2 cellular contexts compared by ENCODE assay signal in the genomic region with DNA sequence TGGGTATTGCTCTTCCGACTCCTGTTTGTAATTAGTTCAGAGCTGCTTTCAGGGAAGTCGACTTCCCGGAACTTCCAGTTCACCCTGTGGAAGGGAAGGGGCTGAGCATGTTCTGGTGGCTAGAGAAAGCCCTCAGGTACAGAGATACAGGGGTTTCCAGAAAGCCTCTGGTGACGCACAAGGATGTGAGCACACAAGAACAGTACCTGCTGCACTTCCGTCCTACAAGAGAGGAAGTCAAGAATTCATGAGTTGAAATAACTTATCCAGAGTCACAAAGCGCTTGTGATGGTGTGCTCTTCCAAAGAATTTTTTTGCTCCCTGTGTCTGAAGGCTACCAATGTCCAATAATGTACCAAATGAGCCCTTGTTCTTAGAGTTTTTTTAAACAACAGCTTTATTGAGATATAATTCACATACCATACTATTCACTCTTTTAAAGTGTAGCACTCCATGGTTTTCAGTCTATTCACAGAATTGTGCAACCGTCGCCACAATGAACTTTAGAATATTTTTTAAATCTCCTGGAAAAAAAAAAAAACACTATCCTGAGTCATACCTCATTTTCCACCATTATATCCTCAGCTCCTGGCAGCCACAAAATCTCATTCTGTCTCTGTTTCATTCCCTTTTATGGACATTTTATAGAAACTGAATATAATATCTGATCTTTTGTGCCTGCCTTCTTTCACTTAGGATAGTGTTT.
TF ChIP-seq lines count a peak whose summit lies in the region.

No MANE protein-coding gene starts in this region.

TF ChIP-seq in SK-N-SH, 30 proteins besides CTCF, POLR2A, EP300 and RAD21 (continued from another document):
- TF ChIP-seq, protein P1, sequence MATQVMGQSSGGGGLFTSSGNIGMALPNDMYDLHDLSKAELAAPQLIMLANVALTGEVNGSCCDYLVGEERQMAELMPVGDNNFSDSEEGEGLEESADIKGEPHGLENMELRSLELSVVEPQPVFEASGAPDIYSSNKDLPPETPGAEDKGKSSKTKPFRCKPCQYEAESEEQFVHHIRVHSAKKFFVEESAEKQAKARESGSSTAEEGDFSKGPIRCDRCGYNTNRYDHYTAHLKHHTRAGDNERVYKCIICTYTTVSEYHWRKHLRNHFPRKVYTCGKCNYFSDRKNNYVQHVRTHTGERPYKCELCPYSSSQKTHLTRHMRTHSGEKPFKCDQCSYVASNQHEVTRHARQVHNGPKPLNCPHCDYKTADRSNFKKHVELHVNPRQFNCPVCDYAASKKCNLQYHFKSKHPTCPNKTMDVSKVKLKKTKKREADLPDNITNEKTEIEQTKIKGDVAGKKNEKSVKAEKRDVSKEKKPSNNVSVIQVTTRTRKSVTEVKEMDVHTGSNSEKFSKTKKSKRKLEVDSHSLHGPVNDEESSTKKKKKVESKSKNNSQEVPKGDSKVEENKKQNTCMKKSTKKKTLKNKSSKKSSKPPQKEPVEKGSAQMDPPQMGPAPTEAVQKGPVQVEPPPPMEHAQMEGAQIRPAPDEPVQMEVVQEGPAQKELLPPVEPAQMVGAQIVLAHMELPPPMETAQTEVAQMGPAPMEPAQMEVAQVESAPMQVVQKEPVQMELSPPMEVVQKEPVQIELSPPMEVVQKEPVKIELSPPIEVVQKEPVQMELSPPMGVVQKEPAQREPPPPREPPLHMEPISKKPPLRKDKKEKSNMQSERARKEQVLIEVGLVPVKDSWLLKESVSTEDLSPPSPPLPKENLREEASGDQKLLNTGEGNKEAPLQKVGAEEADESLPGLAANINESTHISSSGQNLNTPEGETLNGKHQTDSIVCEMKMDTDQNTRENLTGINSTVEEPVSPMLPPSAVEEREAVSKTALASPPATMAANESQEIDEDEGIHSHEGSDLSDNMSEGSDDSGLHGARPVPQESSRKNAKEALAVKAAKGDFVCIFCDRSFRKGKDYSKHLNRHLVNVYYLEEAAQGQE (IDR thresholded peaks at IDR 0.05; ENCODE audit: low read depth, low read length): no peak
- no peak for TF ChIP-seq RXRA (IDR thresholded peaks at IDR 0.05; ENCODE audit: borderline replicate concordance, low read depth)
- TF ChIP-seq NRF1 (IDR thresholded peaks at IDR 0.05; ENCODE audit: low read depth, low read length): no peak
- TF ChIP-seq, protein P2, sequence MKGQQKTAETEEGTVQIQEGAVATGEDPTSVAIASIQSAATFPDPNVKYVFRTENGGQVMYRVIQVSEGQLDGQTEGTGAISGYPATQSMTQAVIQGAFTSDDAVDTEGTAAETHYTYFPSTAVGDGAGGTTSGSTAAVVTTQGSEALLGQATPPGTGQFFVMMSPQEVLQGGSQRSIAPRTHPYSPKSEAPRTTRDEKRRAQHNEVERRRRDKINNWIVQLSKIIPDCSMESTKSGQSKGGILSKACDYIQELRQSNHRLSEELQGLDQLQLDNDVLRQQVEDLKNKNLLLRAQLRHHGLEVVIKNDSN (IDR thresholded peaks at IDR 0.05; ENCODE audit: borderline replicate concordance, low read depth): no peak

TF ChIP-seq in SK-N-SH treated with all-trans-retinoic acid at 6 μM for 48 hours, 23 proteins besides CTCF, POLR2A, EP300 and RAD21 (continued from another document):
- TF ChIP-seq, protein P3, sequence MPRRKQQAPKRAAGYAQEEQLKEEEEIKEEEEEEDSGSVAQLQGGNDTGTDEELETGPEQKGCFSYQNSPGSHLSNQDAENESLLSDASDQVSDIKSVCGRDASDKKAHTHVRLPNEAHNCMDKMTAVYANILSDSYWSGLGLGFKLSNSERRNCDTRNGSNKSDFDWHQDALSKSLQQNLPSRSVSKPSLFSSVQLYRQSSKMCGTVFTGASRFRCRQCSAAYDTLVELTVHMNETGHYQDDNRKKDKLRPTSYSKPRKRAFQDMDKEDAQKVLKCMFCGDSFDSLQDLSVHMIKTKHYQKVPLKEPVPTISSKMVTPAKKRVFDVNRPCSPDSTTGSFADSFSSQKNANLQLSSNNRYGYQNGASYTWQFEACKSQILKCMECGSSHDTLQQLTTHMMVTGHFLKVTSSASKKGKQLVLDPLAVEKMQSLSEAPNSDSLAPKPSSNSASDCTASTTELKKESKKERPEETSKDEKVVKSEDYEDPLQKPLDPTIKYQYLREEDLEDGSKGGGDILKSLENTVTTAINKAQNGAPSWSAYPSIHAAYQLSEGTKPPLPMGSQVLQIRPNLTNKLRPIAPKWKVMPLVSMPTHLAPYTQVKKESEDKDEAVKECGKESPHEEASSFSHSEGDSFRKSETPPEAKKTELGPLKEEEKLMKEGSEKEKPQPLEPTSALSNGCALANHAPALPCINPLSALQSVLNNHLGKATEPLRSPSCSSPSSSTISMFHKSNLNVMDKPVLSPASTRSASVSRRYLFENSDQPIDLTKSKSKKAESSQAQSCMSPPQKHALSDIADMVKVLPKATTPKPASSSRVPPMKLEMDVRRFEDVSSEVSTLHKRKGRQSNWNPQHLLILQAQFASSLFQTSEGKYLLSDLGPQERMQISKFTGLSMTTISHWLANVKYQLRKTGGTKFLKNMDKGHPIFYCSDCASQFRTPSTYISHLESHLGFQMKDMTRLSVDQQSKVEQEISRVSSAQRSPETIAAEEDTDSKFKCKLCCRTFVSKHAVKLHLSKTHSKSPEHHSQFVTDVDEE (CRISPR knock-in tag; IDR thresholded peaks at IDR 0.05): no peak
- no peak for TF ChIP-seq ZNF565 (CRISPR knock-in tag; conservative IDR thresholded peaks at IDR 0.05; ENCODE audit: low read depth)
- TF ChIP-seq PPARA (CRISPR knock-in tag; IDR thresholded peaks at IDR 0.05; ENCODE audit: borderline replicate concordance): no peak
- TF ChIP-seq ZNF70 (CRISPR knock-in tag; IDR thresholded peaks at IDR 0.05): no peak
- TF ChIP-seq RARB (CRISPR knock-in tag; IDR thresholded peaks at IDR 0.05): no peak
- no peak for TF ChIP-seq ISL1 (CRISPR knock-in tag; IDR thresholded peaks at IDR 0.05)
- no peak for TF ChIP-seq TCF4 (CRISPR knock-in tag; IDR thresholded peaks at IDR 0.05; ENCODE audit: borderline replicate concordance)
- TF ChIP-seq ESRRG (CRISPR knock-in tag; IDR thresholded peaks at IDR 0.05): no peak
- TF ChIP-seq, protein P4, sequence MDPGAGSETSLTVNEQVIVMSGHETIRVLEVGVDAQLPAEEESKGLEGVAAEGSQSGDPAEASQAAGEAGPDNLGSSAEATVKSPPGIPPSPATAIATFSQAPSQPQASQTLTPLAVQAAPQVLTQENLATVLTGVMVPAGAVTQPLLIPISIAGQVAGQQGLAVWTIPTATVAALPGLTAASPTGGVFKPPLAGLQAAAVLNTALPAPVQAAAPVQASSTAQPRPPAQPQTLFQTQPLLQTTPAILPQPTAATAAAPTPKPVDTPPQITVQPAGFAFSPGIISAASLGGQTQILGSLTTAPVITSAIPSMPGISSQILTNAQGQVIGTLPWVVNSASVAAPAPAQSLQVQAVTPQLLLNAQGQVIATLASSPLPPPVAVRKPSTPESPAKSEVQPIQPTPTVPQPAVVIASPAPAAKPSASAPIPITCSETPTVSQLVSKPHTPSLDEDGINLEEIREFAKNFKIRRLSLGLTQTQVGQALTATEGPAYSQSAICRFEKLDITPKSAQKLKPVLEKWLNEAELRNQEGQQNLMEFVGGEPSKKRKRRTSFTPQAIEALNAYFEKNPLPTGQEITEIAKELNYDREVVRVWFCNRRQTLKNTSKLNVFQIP (CRISPR knock-in tag; IDR thresholded peaks at IDR 0.05; ENCODE audit: borderline replicate concordance, low read depth): no peak
- TF ChIP-seq, protein P5, sequence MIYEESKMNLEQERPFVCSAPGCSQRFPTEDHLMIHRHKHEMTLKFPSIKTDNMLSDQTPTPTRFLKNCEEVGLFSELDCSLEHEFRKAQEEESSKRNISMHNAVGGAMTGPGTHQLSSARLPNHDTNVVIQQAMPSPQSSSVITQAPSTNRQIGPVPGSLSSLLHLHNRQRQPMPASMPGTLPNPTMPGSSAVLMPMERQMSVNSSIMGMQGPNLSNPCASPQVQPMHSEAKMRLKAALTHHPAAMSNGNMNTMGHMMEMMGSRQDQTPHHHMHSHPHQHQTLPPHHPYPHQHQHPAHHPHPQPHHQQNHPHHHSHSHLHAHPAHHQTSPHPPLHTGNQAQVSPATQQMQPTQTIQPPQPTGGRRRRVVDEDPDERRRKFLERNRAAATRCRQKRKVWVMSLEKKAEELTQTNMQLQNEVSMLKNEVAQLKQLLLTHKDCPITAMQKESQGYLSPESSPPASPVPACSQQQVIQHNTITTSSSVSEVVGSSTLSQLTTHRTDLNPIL (CRISPR knock-in tag; IDR thresholded peaks at IDR 0.05; ENCODE audit: low read depth): no peak
